Comparison of ENCODE assay signal across 14 cellular contexts in the genomic region with DNA sequence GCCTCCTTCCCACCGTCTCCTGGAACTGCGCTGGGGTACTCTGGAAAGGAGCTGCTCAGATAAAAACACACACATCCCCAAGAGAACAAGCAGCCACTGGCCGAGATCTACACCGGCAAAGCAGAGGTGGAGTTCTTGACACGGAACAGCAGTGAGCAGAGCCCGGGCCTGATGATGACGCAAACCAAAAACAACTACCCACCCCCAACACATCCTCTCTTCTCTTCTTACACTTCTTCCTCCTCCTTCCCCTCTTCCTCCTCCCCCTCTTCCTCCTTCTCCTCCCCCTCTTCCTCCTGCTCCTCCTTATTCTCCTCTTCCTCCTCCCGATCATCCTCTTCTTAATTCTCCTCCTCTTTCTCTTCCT. TPM values are rescaled to one million over a fixed set of nuclear protein-coding genes. Genes with fewer than 3 reads are reported as not detected.
DNase-seq lines count a peak whose midpoint lies in the region; ATAC-seq, FAIRE-seq and TF ChIP-seq lines count a peak whose summit lies in the region.
"Had no signal": no experiment of that assay in that cellular context is flagged by ENCODE, and none has a peak within 500 bp of the region (broad histone marks: within the 10 kb centered on the region; RNA-seq: fewer than 3 reads in every experiment).

No MANE protein-coding gene starts in this region.

- peak overlapping the region in 9 of 11 experiments; percentile 23 to 58 (median 50); a peak in 17 of 22 replicates for H3K27ac ChIP-seq in BLaER1 treated with 17β-estradiol and CSF1 and Interleukin-3, amounts not matched to agents 10 nM and 100 nM
- no peak overlapping the region for H3K27ac ChIP-seq in MM.1S (ENCODE audit: low read length)
- H3K27ac ChIP-seq: SJSA1 had no signal

- DNase-seq in GM12892 (ENCODE audit: insufficient read length) (no peak), SKM-1 (lab: John Stamatoyannopoulos, UW; ENCODE audit: unreplicated experiment) (peak; percentile 23), foreskin fibroblast (peak; percentile 2 to 27), AML-193 (lab: John Stamatoyannopoulos, UW) (no peak), MM.1S (no peak), HCEC 1CT (no peak)
- DNase-seq: activated CD4-positive, alpha-beta T cell treated with anti-CD3 and anti-CD28 coated beads, Interleukin-2, amount 50 U/mL, for 48 hours; CD8-positive, alpha-beta T cell; heart left ventricle; stimulated activated naive CD4-positive, alpha-beta T cell treated with Interleukin-2 at 50 U/mL for 16 hours had no signal

- H3K9ac ChIP-seq in BLaER1 treated with 17β-estradiol and CSF1 and Interleukin-3, amounts not matched to agents 10 nM and 100 nM = peak overlapping the region in 2 of 11 experiments; percentile 18 to 26; a peak in 3 of 22 replicates
- H3K9ac ChIP-seq in MM.1S (ENCODE audit: low read length) = no peak overlapping the region

- peak overlapping the region in 10 of 11 experiments; percentile 21 to 79 (median 68); a peak in 19 of 22 replicates for H3K4me2 ChIP-seq in BLaER1 treated with 17β-estradiol and CSF1 and Interleukin-3, amounts not matched to agents 10 nM and 100 nM
- no peak overlapping the region for H3K4me2 ChIP-seq in MM.1S (ENCODE audit: low read depth, low read length)

- no peak overlapping the region for H2AFZ ChIP-seq in MM.1S (ENCODE audit: low read length)

- no peak for ATAC-seq in HG03097 (IDR thresholded peaks at IDR 0.05; ENCODE audit: low FRiP score, unreplicated experiment)
- ATAC-seq: CD8-positive, alpha-beta T cell had no signal

- H3F3A ChIP-seq in MM.1S (ENCODE audit: insufficient read depth, low read length) = no peaks in the 10 kb centered on the region

- H3K4me3 ChIP-seq in BLaER1 treated with 17β-estradiol and CSF1 and Interleukin-3, amounts not matched to agents 10 nM and 100 nM = no peak overlapping the region; a peak in 1 of 20 replicates
- H3K4me3 ChIP-seq in foreskin fibroblast (ENCODE audit: low read depth in 1 of 2, low read length in 2 of 2) = no peak overlapping the region
- no peak overlapping the region for H3K4me3 ChIP-seq in MM.1S (ENCODE audit: low read length)
- H3K4me3 ChIP-seq: heart left ventricle, SJSA1 had no signal

- no peaks in the 10 kb centered on the region for H3K9me2 ChIP-seq in MM.1S (replicated peaks; ENCODE audit: insufficient read depth, low read length)

- no peak for TF ChIP-seq POLR2A in GM12892 (IDR thresholded peaks at IDR 0.05; ENCODE audit: low read depth, low read length)

- peaks cover 0 to 7% (median 0%) of the 10 kb centered on the region in 11 experiments; a peak in 3 of 22 replicates for H4K20me1 ChIP-seq in BLaER1 treated with 17β-estradiol and CSF1 and Interleukin-3, amounts not matched to agents 10 nM and 100 nM
- no peaks in the 10 kb centered on the region for H4K20me1 ChIP-seq in MM.1S (ENCODE audit: insufficient read depth, low read length)

- TF ChIP-seq CTCF in foreskin fibroblast (IDR thresholded peaks at IDR 0.05; ENCODE audit: low read depth, low read length) (no peak), MM.1S (IDR thresholded peaks at IDR 0.05; ENCODE audit: low read length) (no peak)

- no peaks in the 10 kb centered on the region for H3K36me3 ChIP-seq in BLaER1 treated with 17β-estradiol and CSF1 and Interleukin-3, amounts not matched to agents 10 nM and 100 nM
- H3K36me3 ChIP-seq in MM.1S (replicated peaks; ENCODE audit: insufficient read depth, low read length) = no peaks in the 10 kb centered on the region
- H3K36me3 ChIP-seq: heart left ventricle, SJSA1 had no signal

- peaks cover 0 to 12% (median 4%) of the 10 kb centered on the region in 11 experiments; a peak in 5 of 22 replicates for H3K9me3 ChIP-seq in BLaER1 treated with 17β-estradiol and CSF1 and Interleukin-3, amounts not matched to agents 10 nM and 100 nM (replicated peaks in 1 of 11)
- H3K9me3 ChIP-seq in MM.1S (replicated peaks; ENCODE audit: insufficient read depth, low read length) = no peaks in the 10 kb centered on the region
- H3K9me3 ChIP-seq: heart left ventricle, SJSA1 had no signal

- H3K79me2 ChIP-seq in MM.1S (ENCODE audit: low read length) = no peaks in the 10 kb centered on the region

- peaks cover 0 to 45% (median 23%) of the 10 kb centered on the region in 10 experiments; a peak in 17 of 20 replicates for H3K4me1 ChIP-seq in BLaER1 treated with 17β-estradiol and CSF1 and Interleukin-3, amounts not matched to agents 10 nM and 100 nM
- H3K4me1 ChIP-seq in MM.1S (ENCODE audit: low read length) = no peaks in the 10 kb centered on the region
- H3K4me1 ChIP-seq: heart left ventricle, SJSA1 had no signal

- peak; percentile 66 for FAIRE-seq in GM12892 (lab: Jason Lieb, UNC)

- peaks cover 42 to 54% (median 49%) of the 10 kb centered on the region in 11 experiments for H3K27me3 ChIP-seq in BLaER1 treated with 17β-estradiol and CSF1 and Interleukin-3, amounts not matched to agents 10 nM and 100 nM
- H3K27me3 ChIP-seq in MM.1S (replicated peaks; ENCODE audit: insufficient read depth, low read length) = no peaks in the 10 kb centered on the region
- H3K27me3 ChIP-seq: SJSA1 had no signal

RNA-seq across cellular contexts. Expression of a gene that starts 4.6 kb away (rescaled TPM):
- polyA plus RNA-seq in GM12892 (2012; ENCODE audit: missing spikeins) = 0.08 TPM
- polyA plus RNA-seq: heart left ventricle, liver had no signal

Comparison
In these comparisons a context has a peak if more than half of its experiments do, and no peak if none do; other contexts are left out.
1. DNase-seq: peak in SKM-1 (single experiment) and foreskin fibroblast (2 of 2); none in GM12892 (single experiment), AML-193 (0 of 2), MM.1S (single experiment) and HCEC 1CT (single experiment).